In the genomic region with DNA sequence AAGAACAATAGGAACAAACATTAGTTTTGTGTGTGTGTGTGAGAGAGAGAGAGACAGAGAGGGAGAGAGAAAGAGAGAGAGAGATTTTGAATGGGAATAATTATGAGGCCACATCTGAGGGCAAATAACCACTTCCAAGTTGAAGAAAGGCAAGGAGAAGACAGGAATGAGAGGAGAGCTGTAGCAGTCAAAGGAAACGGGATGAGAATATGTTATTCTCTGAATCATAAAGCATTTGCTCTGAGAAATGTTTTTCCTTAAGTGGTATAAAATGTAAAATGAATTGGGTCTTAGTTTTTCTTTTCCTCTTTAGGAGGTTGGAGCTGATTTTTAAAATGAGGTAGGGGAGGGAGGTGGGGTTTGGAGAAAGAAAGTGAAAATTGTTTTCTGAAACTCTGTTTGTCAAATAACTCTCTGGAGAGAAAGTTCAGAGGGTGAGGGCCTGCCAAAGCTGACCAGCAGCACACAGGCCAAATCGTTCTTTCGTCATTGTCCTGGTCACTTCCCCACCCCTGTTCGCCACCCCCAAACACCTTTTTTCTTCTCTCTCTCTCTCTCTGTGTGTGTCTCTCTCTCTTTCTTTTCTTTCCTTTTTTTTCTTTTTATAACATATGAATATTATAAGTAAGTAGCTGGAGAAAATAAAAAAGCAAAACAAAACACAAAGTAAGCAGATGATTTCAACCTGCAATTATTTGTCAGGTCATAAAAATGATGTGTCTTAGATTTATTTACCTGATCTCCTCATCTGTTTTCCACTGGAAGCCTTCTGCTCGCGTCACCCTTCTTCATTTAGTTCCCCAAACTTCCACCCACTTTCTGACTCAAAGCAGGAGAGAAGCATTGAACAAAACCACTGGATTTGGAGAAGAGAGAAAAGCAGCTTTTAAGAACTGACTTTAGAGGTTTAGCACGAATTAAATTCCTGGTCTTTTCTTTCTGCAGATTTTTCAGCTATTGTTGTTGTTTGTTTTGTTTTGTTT, we compare ENCODE assay signal across 10 cellular contexts.
A peak's percentile ranks its signal among the peaks of the same experiment; 100 is the strongest.
DNase-seq lines count a peak whose midpoint lies in the region; ATAC-seq and TF ChIP-seq lines count a peak whose summit lies in the region.
"Had no signal": no experiment of that assay in that cellular context is flagged by ENCODE, and none has a peak within 500 bp of the region (broad histone marks: within the 10 kb centered on the region; RNA-seq: fewer than 3 reads in every experiment).

No MANE protein-coding gene starts in this region.

- H3K27me3 Mint-ChIP-seq in WTC11 (ENCODE audit: low read depth): no peaks in the 10 kb centered on the region

- TF ChIP-seq POLR2A in gastroesophageal sphincter (IDR thresholded peaks at IDR 0.05): no peak

- peaks cover 1% of the 10 kb centered on the region for H3K4me1 Mint-ChIP-seq in WTC11

- H3K36me3 ChIP-seq in gastroesophageal sphincter (no peaks in the 10 kb centered on the region), osteoblast (ENCODE audit: insufficient read depth, low read length) (no peaks in the 10 kb centered on the region)

- H3K4me3 ChIP-seq in gastroesophageal sphincter: no peak overlapping the region
- no peak overlapping the region for H3K4me3 ChIP-seq in osteoblast (ENCODE audit: insufficient read depth, low read length)
- H3K4me3 ChIP-seq: SK-N-MC had no signal

- no peak overlapping the region for H2AFZ ChIP-seq in osteoblast (ENCODE audit: low read length)

- TF ChIP-seq CTCF in gastroesophageal sphincter (IDR thresholded peaks at IDR 0.05) (no peak), osteoblast (IDR thresholded peaks at IDR 0.05; ENCODE audit: extremely low read depth, low read depth, low read length) (no peak), WTC11 (IDR thresholded peaks at IDR 0.05) (no peak)

- ATAC-seq in Right ventricle myocardium inferior: peak; percentile 53
- ATAC-seq in gastroesophageal sphincter: peak; percentile 29
- no peak for ATAC-seq in WTC11

- H3K79me2 ChIP-seq in osteoblast (ENCODE audit: insufficient read depth, low read length): peaks cover 48% of the 10 kb centered on the region

- WGBS in gastroesophageal sphincter (ENCODE audit: low coverage in 1 of 2), 2 donors: 14 to 16% methylated on average over 7 of the region's 7 CpGs

- peak overlapping the region; percentile 88 for H3K4me2 ChIP-seq in osteoblast (ENCODE audit: insufficient read depth, low read length)

- H3K9me3 Mint-ChIP-seq in WTC11: no peaks in the 10 kb centered on the region

- POLR2A ChIA-PET in WTC11 (lab: Charles Lee): interaction anchor here (0.9 kb wide), 1 partner anchor 30 kb away, joined by 3 read pairs; no protein-coding TSS in a partner anchor

- intact Hi-C loops in Right ventricle myocardium inferior (cut with DNase I) (loop anchor here (5.0 kb wide), 1 partner anchor 522 kb away; no protein-coding TSS in a partner anchor), cardiac septum (cut with DNase I) (loop anchor here (5.0 to 10.0 kb wide), 5 partner anchors 87 to 690 kb away; no protein-coding TSS in a partner anchor)

- peaks cover 38 to 99% (median 62%) of the 10 kb centered on the region in 3 donors for H3K4me1 ChIP-seq in gastroesophageal sphincter
- peaks cover 86% of the 10 kb centered on the region for H3K4me1 ChIP-seq in osteoblast (ENCODE audit: insufficient read depth, low read length)

- H4K20me1 ChIP-seq in osteoblast (ENCODE audit: insufficient read depth, low read length): no peaks in the 10 kb centered on the region

- no peaks in the 10 kb centered on the region for H3K27me3 ChIP-seq in gastroesophageal sphincter
- H3K27me3 ChIP-seq in osteoblast (ENCODE audit: insufficient read depth, low read length): no peaks in the 10 kb centered on the region

- H3K4me3 Mint-ChIP-seq in WTC11: no peak overlapping the region

- H3K27ac ChIP-seq in gastroesophageal sphincter (peak overlapping the region; percentile 93 to 100 (median 96)), osteoblast (ENCODE audit: low read depth, low read length) (peak overlapping the region; percentile 89)
- H3K27ac ChIP-seq: SK-N-MC had no signal

- no peak overlapping the region for H3K27ac Mint-ChIP-seq in WTC11

- CTCF ChIA-PET in WTC11 (lab: Charles Lee): interaction anchor here (1.3 to 2.0 kb wide), 3 partner anchors 34 to 526 kb away, joined by 3 to 10 read pairs (median 4); no protein-coding TSS in a partner anchor

- no peak for TF ChIP-seq EP300 in gastroesophageal sphincter (IDR thresholded peaks at IDR 0.05)

- DNase-seq in Right ventricle myocardium inferior (ENCODE audit: missing footprints) (no peak), cardiac septum (ENCODE audit: low spot score) (no peak), osteoblast (ENCODE audit: insufficient read length, low spot score, missing footprints) (no peak), WTC11 (ENCODE audit: low spot score) (no peak), UCSD-AML1 (lab: John Stamatoyannopoulos, UW; ENCODE audit: unreplicated experiment) (no peak), HT-29 (ENCODE audit: low spot score) (no peak)
- no peak for DNase-seq in stimulated activated CD4-positive, alpha-beta T cell treated with anti-CD3 and anti-CD28 coated beads, Interleukin-4, amount 100 ng/mL, for 24 hours
- DNase-seq: activated CD4-positive, alpha-beta T cell treated with anti-CD3 and anti-CD28 coated beads, Interleukin-2, amount 50 U/mL, for 48 hours had no signal

- no peaks in the 10 kb centered on the region for H3K9me3 ChIP-seq in gastroesophageal sphincter
- H3K9me3 ChIP-seq in osteoblast (ENCODE audit: low read depth, low read length): no peaks in the 10 kb centered on the region

- H3K36me3 Mint-ChIP-seq in WTC11: no peaks in the 10 kb centered on the region

TF ChIP-seq in WTC11, 78 proteins besides CTCF, POLR2A, EP300 and RAD21 (continues in another document):
- TF ChIP-seq, protein P1, sequence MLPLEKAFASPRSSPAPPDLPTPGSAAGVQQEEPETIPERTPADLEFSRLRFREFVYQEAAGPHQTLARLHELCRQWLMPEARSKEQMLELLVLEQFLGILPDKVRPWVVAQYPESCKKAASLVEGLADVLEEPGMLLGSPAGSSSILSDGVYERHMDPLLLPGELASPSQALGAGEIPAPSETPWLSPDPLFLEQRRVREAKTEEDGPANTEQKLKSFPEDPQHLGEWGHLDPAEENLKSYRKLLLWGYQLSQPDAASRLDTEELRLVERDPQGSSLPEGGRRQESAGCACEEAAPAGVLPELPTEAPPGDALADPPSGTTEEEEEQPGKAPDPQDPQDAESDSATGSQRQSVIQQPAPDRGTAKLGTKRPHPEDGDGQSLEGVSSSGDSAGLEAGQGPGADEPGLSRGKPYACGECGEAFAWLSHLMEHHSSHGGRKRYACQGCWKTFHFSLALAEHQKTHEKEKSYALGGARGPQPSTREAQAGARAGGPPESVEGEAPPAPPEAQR (CRISPR knock-in tag; IDR thresholded peaks at IDR 0.05): no peak
- TF ChIP-seq SMAD3 (CRISPR knock-in tag; IDR thresholded peaks at IDR 0.05; ENCODE audit: borderline replicate concordance) (no peak), OVOL2 (CRISPR knock-in tag; IDR thresholded peaks at IDR 0.05; ENCODE audit: borderline replicate concordance) (no peak), CREB1 (CRISPR knock-in tag; IDR thresholded peaks at IDR 0.05) (no peak), NR3C1 (CRISPR knock-in tag; conservative IDR thresholded peaks at IDR 0.05; ENCODE audit: low read depth) (no peak), ZNF121 (CRISPR knock-in tag; IDR thresholded peaks at IDR 0.05) (no peak), NR2C2 (CRISPR knock-in tag; IDR thresholded peaks at IDR 0.05) (no peak), JUN (CRISPR knock-in tag; IDR thresholded peaks at IDR 0.05) (no peak), GTF2I (CRISPR knock-in tag; conservative IDR thresholded peaks at IDR 0.05) (no peak)
- TF ChIP-seq, protein P2, sequence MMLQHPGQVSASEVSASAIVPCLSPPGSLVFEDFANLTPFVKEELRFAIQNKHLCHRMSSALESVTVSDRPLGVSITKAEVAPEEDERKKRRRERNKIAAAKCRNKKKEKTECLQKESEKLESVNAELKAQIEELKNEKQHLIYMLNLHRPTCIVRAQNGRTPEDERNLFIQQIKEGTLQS (CRISPR knock-in tag; conservative IDR thresholded peaks at IDR 0.05): no peak
- TF ChIP-seq, protein P3, sequence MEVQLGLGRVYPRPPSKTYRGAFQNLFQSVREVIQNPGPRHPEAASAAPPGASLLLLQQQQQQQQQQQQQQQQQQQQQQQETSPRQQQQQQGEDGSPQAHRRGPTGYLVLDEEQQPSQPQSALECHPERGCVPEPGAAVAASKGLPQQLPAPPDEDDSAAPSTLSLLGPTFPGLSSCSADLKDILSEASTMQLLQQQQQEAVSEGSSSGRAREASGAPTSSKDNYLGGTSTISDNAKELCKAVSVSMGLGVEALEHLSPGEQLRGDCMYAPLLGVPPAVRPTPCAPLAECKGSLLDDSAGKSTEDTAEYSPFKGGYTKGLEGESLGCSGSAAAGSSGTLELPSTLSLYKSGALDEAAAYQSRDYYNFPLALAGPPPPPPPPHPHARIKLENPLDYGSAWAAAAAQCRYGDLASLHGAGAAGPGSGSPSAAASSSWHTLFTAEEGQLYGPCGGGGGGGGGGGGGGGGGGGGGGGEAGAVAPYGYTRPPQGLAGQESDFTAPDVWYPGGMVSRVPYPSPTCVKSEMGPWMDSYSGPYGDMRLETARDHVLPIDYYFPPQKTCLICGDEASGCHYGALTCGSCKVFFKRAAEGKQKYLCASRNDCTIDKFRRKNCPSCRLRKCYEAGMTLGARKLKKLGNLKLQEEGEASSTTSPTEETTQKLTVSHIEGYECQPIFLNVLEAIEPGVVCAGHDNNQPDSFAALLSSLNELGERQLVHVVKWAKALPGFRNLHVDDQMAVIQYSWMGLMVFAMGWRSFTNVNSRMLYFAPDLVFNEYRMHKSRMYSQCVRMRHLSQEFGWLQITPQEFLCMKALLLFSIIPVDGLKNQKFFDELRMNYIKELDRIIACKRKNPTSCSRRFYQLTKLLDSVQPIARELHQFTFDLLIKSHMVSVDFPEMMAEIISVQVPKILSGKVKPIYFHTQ (CRISPR knock-in tag; IDR thresholded peaks at IDR 0.05): no peak
- TF ChIP-seq, protein P4, sequence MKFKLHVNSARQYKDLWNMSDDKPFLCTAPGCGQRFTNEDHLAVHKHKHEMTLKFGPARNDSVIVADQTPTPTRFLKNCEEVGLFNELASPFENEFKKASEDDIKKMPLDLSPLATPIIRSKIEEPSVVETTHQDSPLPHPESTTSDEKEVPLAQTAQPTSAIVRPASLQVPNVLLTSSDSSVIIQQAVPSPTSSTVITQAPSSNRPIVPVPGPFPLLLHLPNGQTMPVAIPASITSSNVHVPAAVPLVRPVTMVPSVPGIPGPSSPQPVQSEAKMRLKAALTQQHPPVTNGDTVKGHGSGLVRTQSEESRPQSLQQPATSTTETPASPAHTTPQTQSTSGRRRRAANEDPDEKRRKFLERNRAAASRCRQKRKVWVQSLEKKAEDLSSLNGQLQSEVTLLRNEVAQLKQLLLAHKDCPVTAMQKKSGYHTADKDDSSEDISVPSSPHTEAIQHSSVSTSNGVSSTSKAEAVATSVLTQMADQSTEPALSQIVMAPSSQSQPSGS (CRISPR knock-in tag; IDR thresholded peaks at IDR 0.05; ENCODE audit: borderline replicate concordance, low read depth): no peak
